ENCODE assay signal across 8 cellular contexts in genomic region chrX:109889289-109890006, GRCh38.
A peak's percentile ranks its signal among the peaks of the same experiment; 100 is the strongest.
DNase-seq lines count a peak whose midpoint lies in the region; ATAC-seq, FAIRE-seq and TF ChIP-seq lines count a peak whose summit lies in the region.

No MANE protein-coding gene starts in this region.

- no peaks in the 10 kb centered on the region for H4K20me1 ChIP-seq in hepatocyte (ENCODE audit: insufficient read depth, poor library complexity, severe bottlenecking)

- H3K4me1 ChIP-seq in hepatocyte (ENCODE audit: insufficient read depth), result no peaks in the 10 kb centered on the region

- peaks cover 4% of the 10 kb centered on the region for H3K27me3 Mint-ChIP-seq in activated CD8-positive, alpha-beta T cell treated with anti-CD3 and anti-CD28 coated beads, Interleukin-2, amount 10 ng/mL, durations not matched to agents 7 days and 5 days (ENCODE audit: low read depth)

- peak; percentile 29 for DNase-seq in AG20443 (ENCODE audit: low spot score)
- peak; percentile 39 for DNase-seq in SIG-M5 (lab: John Stamatoyannopoulos, UW)
- DNase-seq in hepatocyte (ENCODE audit: low spot score), result peak; percentile 13
- no peak for DNase-seq in NCI-H748 treated with DMSO at 0.1 percent for 48 hours (lab: John Stamatoyannopoulos, UW)
- DNase-seq in frontal cortex (ENCODE audit: low spot score in 2 of 2), result no peak
- DNase-seq in activated CD8-positive, alpha-beta T cell treated with anti-CD3 and anti-CD28 coated beads, Interleukin-2, amount 10 ng/mL, durations not matched to agents 7 days and 5 days, result no peak

- H3K79me2 ChIP-seq in hepatocyte, result no peaks in the 10 kb centered on the region

- CTCF ChIA-PET in activated CD8-positive, alpha-beta T cell treated with anti-CD3 and anti-CD28 coated beads, Interleukin-2, amount 10 ng/mL, durations not matched to agents 7 days and 5 days (lab: Charles Lee), result interaction anchor here (0.7 to 1.2 kb wide), 5 partner anchors 26 to 404 kb away, joined by 3 to 5 read pairs (median 3); no protein-coding TSS in a partner anchor

- H2AFZ ChIP-seq in hepatocyte, result no peak overlapping the region

- TF ChIP-seq CTCF in hepatocyte (IDR thresholded peaks at IDR 0.05; ENCODE audit: poor library complexity), result peak; percentile 25

- no peak overlapping the region for H3K27ac ChIP-seq in hepatocyte

- peak; percentile 44 for ATAC-seq in GM21786 (IDR thresholded peaks at IDR 0.05; ENCODE audit: unreplicated experiment)
- ATAC-seq in GM18873 (IDR thresholded peaks at IDR 0.05; ENCODE audit: low FRiP score, unreplicated experiment), result no peak
- no peak for ATAC-seq in activated CD8-positive, alpha-beta T cell treated with anti-CD3 and anti-CD28 coated beads, Interleukin-2, amount 10 ng/mL, durations not matched to agents 7 days and 5 days

- H3K4me3 Mint-ChIP-seq in activated CD8-positive, alpha-beta T cell treated with anti-CD3 and anti-CD28 coated beads, Interleukin-2, amount 10 ng/mL, durations not matched to agents 7 days and 5 days, result no peak overlapping the region

- no peak overlapping the region for H3K4me3 ChIP-seq in hepatocyte

- no peaks in the 10 kb centered on the region for H3K36me3 ChIP-seq in hepatocyte (replicated peaks; ENCODE audit: insufficient read depth, low read depth)

- no peak for FAIRE-seq in frontal cortex (lab: Jason Lieb, UNC)

- H3K27ac Mint-ChIP-seq in activated CD8-positive, alpha-beta T cell treated with anti-CD3 and anti-CD28 coated beads, Interleukin-2, amount 10 ng/mL, durations not matched to agents 7 days and 5 days, result no peak overlapping the region

- H3K9me3 Mint-ChIP-seq in activated CD8-positive, alpha-beta T cell treated with anti-CD3 and anti-CD28 coated beads, Interleukin-2, amount 10 ng/mL, durations not matched to agents 7 days and 5 days (ENCODE audit: insufficient read depth), result no peaks in the 10 kb centered on the region

- no peak overlapping the region for H3K4me2 ChIP-seq in hepatocyte

- POLR2A ChIA-PET in activated CD8-positive, alpha-beta T cell treated with anti-CD3 and anti-CD28 coated beads, Interleukin-2, amount 10 ng/mL, durations not matched to agents 7 days and 5 days (lab: Charles Lee), result no interaction called here

- no peaks in the 10 kb centered on the region for H3K4me1 Mint-ChIP-seq in activated CD8-positive, alpha-beta T cell treated with anti-CD3 and anti-CD28 coated beads, Interleukin-2, amount 10 ng/mL, durations not matched to agents 7 days and 5 days (ENCODE audit: low read depth)

- 40% methylated on average over 4 of the region's 4 CpGs for WGBS in hepatocyte (ENCODE audit: low lambda C conversion rate, missing lambda C conversion rate)

- H3K36me3 Mint-ChIP-seq in activated CD8-positive, alpha-beta T cell treated with anti-CD3 and anti-CD28 coated beads, Interleukin-2, amount 10 ng/mL, durations not matched to agents 7 days and 5 days (ENCODE audit: low read depth), result no peaks in the 10 kb centered on the region

- H3K9me3 ChIP-seq in hepatocyte (ENCODE audit: low read depth), result no peaks in the 10 kb centered on the region

- H3K27me3 ChIP-seq in hepatocyte, result no peaks in the 10 kb centered on the region

- no peaks in the 10 kb centered on the region for H3K9me2 ChIP-seq in hepatocyte (replicated peaks; ENCODE audit: insufficient read depth)

Comparison
In these comparisons a context has a peak if more than half of its experiments do, and no peak if none do; other contexts are left out.
1. DNase-seq: peak in AG20443 (single experiment), SIG-M5 (single experiment) and hepatocyte (single experiment); none in NCI-H748 treated with DMSO at 0.1 percent for 48 hours (single experiment), frontal cortex (0 of 2) and activated CD8-positive, alpha-beta T cell treated with anti-CD3 and anti-CD28 coated beads, Interleukin-2, amount 10 ng/mL, durations not matched to agents 7 days and 5 days (single experiment).